1 cellular context compared by ENCODE assay signal in genomic region chr12:49548822-49549648, GRCh38.
TF ChIP-seq lines count a peak whose summit lies in the region.

No MANE protein-coding gene starts in this region.

TF ChIP-seq in IMR-90, 13 proteins besides CTCF, POLR2A, EP300 and RAD21 (continued from another document):
- TF ChIP-seq CHD1 (IDR thresholded peaks at IDR 0.05; ENCODE audit: low read depth, low read length) (no peak), USF2 (IDR thresholded peaks at IDR 0.05; ENCODE audit: low read depth, low read length) (no peak), MAZ (IDR thresholded peaks at IDR 0.05; ENCODE audit: borderline replicate concordance, low read depth, low read length) (no peak), RCOR1 (IDR thresholded peaks at IDR 0.05; ENCODE audit: insufficient replicate concordance, low read length) (no peak), CEBPB (IDR thresholded peaks at IDR 0.05; ENCODE audit: low read depth, low read length) (no peak), SMC3 (IDR thresholded peaks at IDR 0.05; ENCODE audit: low read depth, low read length) (no peak), NFE2L2 (IDR thresholded peaks at IDR 0.05; ENCODE audit: low read depth, low read length) (no peak), RFX5 (IDR thresholded peaks at IDR 0.05; ENCODE audit: low read depth, low read length) (no peak), MXI1 (IDR thresholded peaks at IDR 0.05; ENCODE audit: borderline replicate concordance, low read depth, low read length) (no peak), MAFK (IDR thresholded peaks at IDR 0.05; ENCODE audit: low read depth, low read length) (no peak)
